In genomic region chr9:106432631-106433030, GRCh38 we compare ENCODE assay signal across 20 cellular contexts.
DNase-seq lines count a peak whose midpoint lies in the region; ATAC-seq and TF ChIP-seq lines count a peak whose summit lies in the region.
"Had no signal": no experiment of that assay in that cellular context is flagged by ENCODE, and none has a peak within 500 bp of the region (broad histone marks: within the 10 kb centered on the region; RNA-seq: fewer than 3 reads in every experiment).

No MANE protein-coding gene starts in this region.

- ATAC-seq in RWPE2 (ENCODE audit: low read depth) = peak; percentile 98
- peak; percentile 68 for ATAC-seq in esophagus mucosa
- ATAC-seq in activated CD8-positive, alpha-beta T cell treated with anti-CD3 and anti-CD28 coated beads, Interleukin-2, amount 10 ng/mL, durations not matched to agents 7 days and 5 days = no peak
- ATAC-seq: CD8-positive, alpha-beta T cell had no signal

- H3K36me3 Mint-ChIP-seq in MCF 10A (ENCODE audit: insufficient read depth, unreplicated experiment) = no peaks in the 10 kb centered on the region
- no peaks in the 10 kb centered on the region for H3K36me3 Mint-ChIP-seq in activated CD8-positive, alpha-beta T cell treated with anti-CD3 and anti-CD28 coated beads, Interleukin-2, amount 10 ng/mL, durations not matched to agents 7 days and 5 days (ENCODE audit: low read depth)
- H3K36me3 Mint-ChIP-seq: CD8-positive, alpha-beta T cell had no signal

- intact Hi-C loops in MCF 10A (cut with micrococcal nuclease) = no loop called here
- intact Hi-C loops in breast epithelium (cut with DNase I; ENCODE audit: low total_unique reads) = no loop called here

- H3K4me3 Mint-ChIP-seq in MCF 10A (ENCODE audit: unreplicated experiment) = no peak overlapping the region
- no peak overlapping the region for H3K4me3 Mint-ChIP-seq in activated CD8-positive, alpha-beta T cell treated with anti-CD3 and anti-CD28 coated beads, Interleukin-2, amount 10 ng/mL, durations not matched to agents 7 days and 5 days
- H3K4me3 Mint-ChIP-seq: CD8-positive, alpha-beta T cell had no signal

- no peaks in the 10 kb centered on the region for H3K4me1 Mint-ChIP-seq in MCF 10A (ENCODE audit: insufficient read depth, unreplicated experiment)
- no peaks in the 10 kb centered on the region for H3K4me1 Mint-ChIP-seq in activated CD8-positive, alpha-beta T cell treated with anti-CD3 and anti-CD28 coated beads, Interleukin-2, amount 10 ng/mL, durations not matched to agents 7 days and 5 days (ENCODE audit: low read depth)

- no TSS peak for BruUV-seq in MCF 10A (replicated peaks; lab: Mats Ljungman, UMichigan)

- H3K9me3 Mint-ChIP-seq in MCF 10A (ENCODE audit: unreplicated experiment) = no peaks in the 10 kb centered on the region
- no peaks in the 10 kb centered on the region for H3K9me3 Mint-ChIP-seq in activated CD8-positive, alpha-beta T cell treated with anti-CD3 and anti-CD28 coated beads, Interleukin-2, amount 10 ng/mL, durations not matched to agents 7 days and 5 days (ENCODE audit: insufficient read depth)

- CTCF ChIA-PET in MCF 10A (lab: Yijun Ruan, JAX) (interaction anchor here (0.7 to 1.1 kb wide), 3 partner anchors 469 to 571 kb away, joined by 3 to 6 read pairs (median 4); no protein-coding TSS in a partner anchor), GM10248 (lab: Yijun Ruan, JAX) (interaction anchor here (1.0 kb wide), 1 partner anchor 17 kb away, joined by 3 read pairs; no protein-coding TSS in a partner anchor)
- CTCF ChIA-PET in activated CD8-positive, alpha-beta T cell treated with anti-CD3 and anti-CD28 coated beads, Interleukin-2, amount 10 ng/mL, durations not matched to agents 7 days and 5 days (lab: Charles Lee) = no interaction called here

- POLR2A ChIA-PET in MCF 10A (lab: Yijun Ruan, JAX) (no interaction called here), GM10248 (lab: Yijun Ruan, JAX) (no interaction called here)
- POLR2A ChIA-PET in activated CD8-positive, alpha-beta T cell treated with anti-CD3 and anti-CD28 coated beads, Interleukin-2, amount 10 ng/mL, durations not matched to agents 7 days and 5 days (lab: Charles Lee) = no interaction called here

- no peak overlapping the region for H3K27ac Mint-ChIP-seq in MCF 10A (ENCODE audit: low read depth, unreplicated experiment)
- no peak overlapping the region for H3K27ac Mint-ChIP-seq in activated CD8-positive, alpha-beta T cell treated with anti-CD3 and anti-CD28 coated beads, Interleukin-2, amount 10 ng/mL, durations not matched to agents 7 days and 5 days
- H3K27ac Mint-ChIP-seq: CD8-positive, alpha-beta T cell had no signal

- DNase-seq in MCF 10A (ENCODE audit: unreplicated experiment) (peak; percentile 11), breast epithelium (ENCODE audit: low spot score in 2 of 2) (no peak), RWPE2 (ENCODE audit: low spot score) (no peak), HPDE6-E6E7 (ENCODE audit: extremely low spot score) (no peak), GM10248 (ENCODE audit: extremely low spot score) (no peak)
- no peak for DNase-seq in activated CD8-positive, alpha-beta T cell treated with anti-CD3 and anti-CD28 coated beads, Interleukin-2, amount 10 ng/mL, durations not matched to agents 7 days and 5 days
- DNase-seq: AML-193; C1 segment of cervical spinal cord; Calu3; CD8-positive, alpha-beta T cell; DMS153; GF-D8; Kasumi-1; MG63; NCI-H1092; NCI-H1436 treated with DMSO at 0.1 percent for 48 hours; NCI-H1930; SJCRH30; T-helper 1 cell had no signal

- H3K4me1 ChIP-seq in breast epithelium (no peaks in the 10 kb centered on the region), RWPE2 (ENCODE audit: insufficient read depth, poor library complexity, severe bottlenecking) (no peaks in the 10 kb centered on the region)
- H3K4me1 ChIP-seq: SJCRH30 had no signal

- no peaks in the 10 kb centered on the region for H3K9me3 ChIP-seq in breast epithelium
- no peaks in the 10 kb centered on the region for H3K9me3 ChIP-seq in RWPE2 (ENCODE audit: severe bottlenecking)
- H3K9me3 ChIP-seq: MG63, SJCRH30 had no signal

- no peaks in the 10 kb centered on the region for H3K27me3 ChIP-seq in breast epithelium
- H3K27me3 ChIP-seq in RWPE2 (ENCODE audit: insufficient read depth, poor library complexity, severe bottlenecking) = no peaks in the 10 kb centered on the region
- H3K27me3 ChIP-seq: MG63, SJCRH30 had no signal

- H3K27ac ChIP-seq in breast epithelium = no peak overlapping the region
- H3K27ac ChIP-seq in RWPE2 (ENCODE audit: poor library complexity, severe bottlenecking) = no peak overlapping the region
- H3K27ac ChIP-seq: SJCRH30 had no signal

- no peaks in the 10 kb centered on the region for H3K27me3 Mint-ChIP-seq in MCF 10A (ENCODE audit: insufficient read depth, unreplicated experiment)
- no peaks in the 10 kb centered on the region for H3K27me3 Mint-ChIP-seq in activated CD8-positive, alpha-beta T cell treated with anti-CD3 and anti-CD28 coated beads, Interleukin-2, amount 10 ng/mL, durations not matched to agents 7 days and 5 days (ENCODE audit: low read depth)

- no peak for TF ChIP-seq CTCF in MCF 10A (IDR thresholded peaks at IDR 0.05; ENCODE audit: unreplicated experiment)
- no peak for TF ChIP-seq CTCF in breast epithelium (IDR thresholded peaks at IDR 0.05)
- TF ChIP-seq CTCF in RWPE2 (IDR thresholded peaks at IDR 0.05; ENCODE audit: poor library complexity, severe bottlenecking) = peak; percentile 30
- TF ChIP-seq CTCF in GM10248 (IDR thresholded peaks at IDR 0.05; ENCODE audit: control extremely low read depth, extremely low read depth, low read depth, missing control alignments) = no peak

- no peak for TF ChIP-seq POLR2A in breast epithelium (IDR thresholded peaks at IDR 0.05)

- H3K4me3 ChIP-seq in breast epithelium (no peak overlapping the region), RWPE2 (ENCODE audit: severe bottlenecking) (no peak overlapping the region)
- H3K4me3 ChIP-seq: MG63, SJCRH30 had no signal

- H3K36me3 ChIP-seq in breast epithelium = no peaks in the 10 kb centered on the region
- no peaks in the 10 kb centered on the region for H3K36me3 ChIP-seq in RWPE2 (ENCODE audit: low read depth)
- H3K36me3 ChIP-seq: MG63, SJCRH30 had no signal
